16 cellular contexts compared by ENCODE assay signal in the genomic region with DNA sequence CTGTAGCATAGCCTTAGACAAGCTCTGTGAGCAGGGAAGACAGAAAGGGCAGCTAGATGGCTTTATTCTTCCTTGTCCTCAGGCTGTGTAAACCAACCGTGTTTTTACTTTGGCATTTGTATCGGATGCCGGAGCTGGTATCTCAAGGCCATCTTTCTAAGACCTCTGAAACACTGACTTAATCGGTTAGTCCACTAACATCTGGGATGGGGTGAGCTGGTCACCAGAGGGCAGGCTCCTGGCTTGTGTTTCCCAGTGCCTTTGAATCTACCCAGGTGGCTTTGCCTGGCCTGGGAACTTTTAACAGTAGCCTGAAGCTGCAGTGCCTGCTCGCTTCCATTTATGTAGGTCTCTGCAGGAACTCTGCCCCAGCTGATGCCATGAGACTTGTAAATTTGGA.
"Had no signal": no experiment of that assay in that cellular context is flagged by ENCODE, and none has a peak within 500 bp of the region (broad histone marks: within the 10 kb centered on the region; RNA-seq: fewer than 3 reads in every experiment).

No MANE protein-coding gene starts in this region.

- H3K4me1 ChIP-seq: left ventricle myocardium inferior had no signal

- H3K9me3 Mint-ChIP-seq: activated CD8-positive, alpha-beta T cell treated with anti-CD3 and anti-CD28 coated beads for 36 hours; activated naive CD4-positive, alpha-beta T cell treated with anti-CD3 and anti-CD28 coated beads, Interleukin-2, amount 10 ng/mL, durations not matched to agents 7 days and 5 days; activated T-helper 17 cell treated with anti-CD3 and anti-CD28 coated beads, Interleukin-2, amount 50 U/mL, for 72 hours; neural crest cell had no signal

- H3K27ac ChIP-seq: coronary artery, epithelial cell of prostate, left ventricle myocardium inferior, ovary, VCaP had no signal

- H3K27me3 ChIP-seq: ovary had no signal

- H3K36me3 ChIP-seq: left ventricle myocardium inferior, ovary had no signal

- H3K4me3 Mint-ChIP-seq: activated CD8-positive, alpha-beta T cell treated with anti-CD3 and anti-CD28 coated beads for 36 hours; activated naive CD4-positive, alpha-beta T cell treated with anti-CD3 and anti-CD28 coated beads, Interleukin-2, amount 10 ng/mL, durations not matched to agents 7 days and 5 days; activated T-helper 17 cell treated with anti-CD3 and anti-CD28 coated beads, Interleukin-2, amount 50 U/mL, for 72 hours; neural crest cell had no signal

- H3K36me3 Mint-ChIP-seq: activated naive CD4-positive, alpha-beta T cell treated with anti-CD3 and anti-CD28 coated beads, Interleukin-2, amount 10 ng/mL, durations not matched to agents 7 days and 5 days had no signal

- DNase-seq: activated CD4-positive, alpha-beta T cell treated with anti-CD3 and anti-CD28 coated beads for 4 hours; activated CD8-positive, alpha-beta T cell treated with anti-CD3 and anti-CD28 coated beads for 36 hours; activated naive CD4-positive, alpha-beta T cell treated with anti-CD3 and anti-CD28 coated beads, Interleukin-2, amount 10 ng/mL, durations not matched to agents 7 days and 5 days; caudate nucleus; effector CD8-positive, alpha-beta T cell; left ventricle myocardium inferior; ovary; stimulated activated CD4-positive, alpha-beta T cell treated with anti-CD3 and anti-CD28 coated beads, Interleukin-4, amount 100 ng/mL, for 1 hour; stimulated activated CD8-positive, alpha-beta memory T cell treated with anti-CD3 and anti-CD28 coated beads, Interleukin-4, amount 100 ng/mL, for 48 hours; stimulated activated naive CD8-positive, alpha-beta T cell treated with anti-CD3 and anti-CD28 coated beads, Interleukin-15, Interleukin-2, amounts not matched to agents 100 U/mL and 50 U/mL, for 24 hours; T-helper 1 cell had no signal

- H3K4me1 Mint-ChIP-seq: activated naive CD4-positive, alpha-beta T cell treated with anti-CD3 and anti-CD28 coated beads, Interleukin-2, amount 10 ng/mL, durations not matched to agents 7 days and 5 days; activated T-helper 17 cell treated with anti-CD3 and anti-CD28 coated beads, Interleukin-2, amount 50 U/mL, for 72 hours; neural crest cell had no signal

- ATAC-seq: activated CD8-positive, alpha-beta T cell treated with anti-CD3 and anti-CD28 coated beads for 36 hours; activated T-helper 17 cell treated with anti-CD3 and anti-CD28 coated beads, Interleukin-2, amount 50 U/mL, for 72 hours; stimulated activated naive CD8-positive, alpha-beta T cell treated with anti-CD3 and anti-CD28 coated beads, Interleukin-15, Interleukin-2, amounts not matched to agents 100 U/mL and 50 U/mL, for 24 hours had no signal

- H3K9me3 ChIP-seq: left ventricle myocardium inferior, ovary had no signal

- H3K27me3 Mint-ChIP-seq: activated naive CD4-positive, alpha-beta T cell treated with anti-CD3 and anti-CD28 coated beads, Interleukin-2, amount 10 ng/mL, durations not matched to agents 7 days and 5 days had no signal

- H3K4me3 ChIP-seq: coronary artery, left ventricle myocardium inferior, ovary had no signal

- H3K27ac Mint-ChIP-seq: activated CD8-positive, alpha-beta T cell treated with anti-CD3 and anti-CD28 coated beads for 36 hours; activated naive CD4-positive, alpha-beta T cell treated with anti-CD3 and anti-CD28 coated beads, Interleukin-2, amount 10 ng/mL, durations not matched to agents 7 days and 5 days; activated T-helper 17 cell treated with anti-CD3 and anti-CD28 coated beads, Interleukin-2, amount 50 U/mL, for 72 hours had no signal
